11 cellular contexts compared by ENCODE assay signal in the genomic region with DNA sequence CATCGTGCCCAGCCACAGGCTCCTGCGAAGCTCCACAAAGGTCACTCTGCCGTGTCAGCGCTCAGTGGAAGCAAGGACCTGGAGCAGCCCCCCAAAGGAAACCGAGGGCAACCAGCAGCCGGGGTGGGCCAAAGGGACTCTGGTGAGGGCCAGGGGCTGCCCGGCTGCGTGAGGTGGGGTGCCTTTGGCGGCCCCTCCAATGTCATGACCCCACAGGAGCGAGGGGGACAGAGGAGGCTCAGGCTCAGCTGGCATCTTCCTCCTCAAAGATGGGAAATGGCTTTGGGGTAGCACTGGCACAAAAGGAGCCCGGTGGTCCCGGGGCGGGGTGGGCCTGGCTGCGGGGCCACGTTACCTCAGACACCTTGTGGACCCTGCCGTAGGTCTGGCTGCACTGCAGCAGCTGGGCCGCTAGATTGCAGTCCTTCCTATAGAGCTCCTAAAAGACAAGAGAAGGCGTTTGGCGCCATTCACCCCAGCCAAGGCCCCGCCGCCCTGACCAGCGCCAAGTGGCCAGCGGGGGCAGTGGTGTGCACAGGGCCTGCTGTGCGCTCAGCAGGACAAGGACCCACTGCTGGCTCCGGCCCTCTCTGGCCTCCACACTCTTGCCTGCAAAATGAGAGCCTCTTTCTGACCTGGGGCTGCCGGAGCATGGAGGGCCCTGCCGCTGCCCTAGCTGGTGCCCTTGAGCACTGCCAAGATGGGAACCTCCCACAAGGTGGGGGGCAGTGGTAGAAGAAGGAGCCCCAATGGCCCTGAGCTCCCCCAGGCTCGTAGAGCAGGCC. TPM values are rescaled to one million over a fixed set of nuclear protein-coding genes. Genes with fewer than 3 reads are reported as not detected.
DNase-seq lines count a peak whose midpoint lies in the region; ATAC-seq, FAIRE-seq and TF ChIP-seq lines count a peak whose summit lies in the region.
"Had no signal": no experiment of that assay in that cellular context is flagged by ENCODE, and none has a peak within 500 bp of the region (broad histone marks: within the 10 kb centered on the region; RNA-seq: fewer than 3 reads in every experiment).

No MANE protein-coding gene starts in this region.

- H3K27me3 Mint-ChIP-seq in CD8-positive, alpha-beta T cell (ENCODE audit: low read depth) = no peaks in the 10 kb centered on the region

- no peaks in the 10 kb centered on the region for H4K20me1 ChIP-seq in K562 (replicated peaks; ENCODE audit: control insufficient read depth, insufficient read depth, low read length)

- intact Hi-C loops in K562 (cut with micrococcal nuclease) = no loop called here
- intact Hi-C loops in lower lobe of right lung (cut with DNase I) = no loop called here
- intact Hi-C loops in thyroid gland (cut with DNase I) = loop anchor here (10.0 kb wide), 1 partner anchor 856 kb away; a partner anchor contains a TSS
- intact Hi-C loops in CD8-positive, alpha-beta T cell (cut with DNase I, micrococcal nuclease) = loop anchor here (10.0 kb wide), 2 partner anchors 236 to 856 kb away; a partner anchor contains a TSS
- intact Hi-C loops in colonic mucosa (cut with DNase I) = no loop called here

- no peak overlapping the region for H3K27ac Mint-ChIP-seq in CD8-positive, alpha-beta T cell
- H3K27ac Mint-ChIP-seq: activated naive CD4-positive, alpha-beta T cell treated with anti-CD3 and anti-CD28 coated beads for 36 hours had no signal

- H3K9me3 ChIP-seq in K562 (replicated peaks; ENCODE audit: control insufficient read depth, insufficient read depth, low read depth, low read length) (no peaks in the 10 kb centered on the region), lower lobe of right lung (no peaks in the 10 kb centered on the region), thyroid gland (no peaks in the 10 kb centered on the region), colonic mucosa (no peaks in the 10 kb centered on the region)
- no peaks in the 10 kb centered on the region for H3K9me3 ChIP-seq in CD8-positive, alpha-beta T cell (ENCODE audit: low read length)

- TF ChIP-seq POLR2A in K562 (conservative IDR thresholded peaks at IDR 0.05) = no peak
- TF ChIP-seq POLR2A in thyroid gland (IDR thresholded peaks at IDR 0.05) = no peak

- H3K4me3 ChIP-seq in HFF-Myc (replicated peaks; ENCODE audit: low read depth, low read length) (no peak overlapping the region), K562 (no peak overlapping the region), lower lobe of right lung (no peak overlapping the region), thyroid gland (replicated peaks in 1 of 3) (no peak overlapping the region), colonic mucosa (no peak overlapping the region)
- no peak overlapping the region for H3K4me3 ChIP-seq in CD8-positive, alpha-beta T cell (ENCODE audit: low read depth, low read length)

- POLR2A ChIA-PET in K562 (lab: Yijun Ruan, JAX) = interaction anchor here (0.7 kb wide), 1 partner anchor 72 kb away, joined by 3 read pairs; no protein-coding TSS in a partner anchor
- POLR2A ChIA-PET in CD8-positive, alpha-beta T cell (lab: Charles Lee) = no interaction called here

- H2AFZ ChIP-seq in K562 (ENCODE audit: low read depth, low read length) = peak overlapping the region; percentile 9; the same call in 1 of the 2 replicates

- peak in 1 of 2 experiments; percentile 36; a peak in 1 of 4 replicates for TF ChIP-seq RAD21 in K562 (CRISPR knock-in tag; conservative IDR thresholded peaks at IDR 0.05 in 1 of 2, IDR thresholded peaks at IDR 0.05 in 1 of 2)

- H3K9me3 Mint-ChIP-seq in CD8-positive, alpha-beta T cell = no peaks in the 10 kb centered on the region
- H3K9me3 Mint-ChIP-seq: activated naive CD4-positive, alpha-beta T cell treated with anti-CD3 and anti-CD28 coated beads for 36 hours had no signal

- FAIRE-seq in K562 (lab: Jason Lieb, UNC) = no peak

- H3K4me1 ChIP-seq in K562 (replicated peaks in 1 of 2; ENCODE audit: control insufficient read depth in 2 of 2, insufficient read depth in 2 of 2, low read length in 2 of 2) (peaks cover under 1 to 43% of the 10 kb centered on the region in 2 experiments; a peak in 3 of 5 replicates), lower lobe of right lung (no peaks in the 10 kb centered on the region), thyroid gland (no peaks in the 10 kb centered on the region), colonic mucosa (no peaks in the 10 kb centered on the region)
- H3K4me1 ChIP-seq in CD8-positive, alpha-beta T cell (ENCODE audit: insufficient read depth, low read length) = no peaks in the 10 kb centered on the region

- H3K27me3 ChIP-seq in K562 (ENCODE audit: control insufficient read depth in 2 of 2, insufficient read depth in 2 of 2, low read length in 2 of 2) = no peaks in the 10 kb centered on the region
- no peaks in the 10 kb centered on the region for H3K27me3 ChIP-seq in lower lobe of right lung (ENCODE audit: low read depth)
- H3K27me3 ChIP-seq in thyroid gland = no peaks in the 10 kb centered on the region
- no peaks in the 10 kb centered on the region for H3K27me3 ChIP-seq in CD8-positive, alpha-beta T cell (ENCODE audit: insufficient read depth, low read length)
- H3K27me3 ChIP-seq in colonic mucosa = no peaks in the 10 kb centered on the region

- in situ Hi-C loops in K562 (cut with MboI) = no loop called here

- H3K4me1 Mint-ChIP-seq in CD8-positive, alpha-beta T cell (ENCODE audit: low read depth) = no peaks in the 10 kb centered on the region

- no peak overlapping the region for H3K4me2 ChIP-seq in K562 (ENCODE audit: insufficient read depth, low read length)

- DNase-seq in AG09319 (ENCODE audit: extremely low read depth, low read depth) = no peak
- DNase-seq in HFF-Myc (ENCODE audit: extremely low read depth, low read depth) = no peak
- DNase-seq in K562 (ENCODE audit: extremely low read depth in 1 of 4, low spot score in 3 of 4) = peak; percentile 47 to 57 (median 51)
- DNase-seq in lower lobe of right lung = peak; percentile 37
- no peak for DNase-seq in thyroid gland
- no peak for DNase-seq in CD8-positive, alpha-beta T cell
- DNase-seq in colonic mucosa = no peak
- DNase-seq: activated naive CD4-positive, alpha-beta T cell treated with anti-CD3 and anti-CD28 coated beads for 36 hours; EL; NCI-H2107 had no signal

- BruUV-seq in K562 (replicated peaks; lab: Mats Ljungman, UMichigan) = no TSS peak

- TF ChIP-seq CTCF in AG09319 (IDR thresholded peaks at IDR 0.05; ENCODE audit: low read depth, low read length) = peak; percentile 5
- peak; percentile 46 for TF ChIP-seq CTCF in HFF-Myc (IDR thresholded peaks at IDR 0.05; ENCODE audit: low read depth, low read length, missing control alignments)
- TF ChIP-seq CTCF in K562 (IDR thresholded peaks at IDR 0.05 in 2 of 3, conservative IDR thresholded peaks at IDR 0.05 in 1 of 3; ENCODE audit: insufficient read depth in 2 of 3, low read depth in 1 of 3, low read length in 3 of 3) = peak; percentile 57 to 87 (median 57)
- no peak for TF ChIP-seq CTCF in lower lobe of right lung (IDR thresholded peaks at IDR 0.05)
- peak in 1 of 6 experiments; percentile 10 for TF ChIP-seq CTCF in thyroid gland (IDR thresholded peaks at IDR 0.05)
- no peak for TF ChIP-seq CTCF in CD8-positive, alpha-beta T cell (IDR thresholded peaks at IDR 0.05)
- no peak for TF ChIP-seq CTCF in colonic mucosa (IDR thresholded peaks at IDR 0.05)

- no peaks in the 10 kb centered on the region for H3K36me3 ChIP-seq in K562 (ENCODE audit: control insufficient read depth, insufficient read depth, low read length)
- no peaks in the 10 kb centered on the region for H3K36me3 ChIP-seq in lower lobe of right lung
- no peaks in the 10 kb centered on the region for H3K36me3 ChIP-seq in thyroid gland
- H3K36me3 ChIP-seq in CD8-positive, alpha-beta T cell (ENCODE audit: insufficient read depth, low read length) = no peaks in the 10 kb centered on the region
- no peaks in the 10 kb centered on the region for H3K36me3 ChIP-seq in colonic mucosa

- no peaks in the 10 kb centered on the region for H3K79me2 ChIP-seq in K562 (ENCODE audit: control insufficient read depth, insufficient read depth, low read length)

- TF ChIP-seq EP300 in K562 (IDR thresholded peaks at IDR 0.05; ENCODE audit: low read length) = no peak

- no peaks in the 10 kb centered on the region for H3K36me3 Mint-ChIP-seq in CD8-positive, alpha-beta T cell

- no peak overlapping the region for H3K4me3 Mint-ChIP-seq in CD8-positive, alpha-beta T cell
- H3K4me3 Mint-ChIP-seq: activated naive CD4-positive, alpha-beta T cell treated with anti-CD3 and anti-CD28 coated beads for 36 hours had no signal

- H3K27ac ChIP-seq in K562 (ENCODE audit: extremely low read depth, low read depth, low read length) (no peak overlapping the region), lower lobe of right lung (no peak overlapping the region), thyroid gland (no peak overlapping the region), colonic mucosa (no peak overlapping the region)
- H3K27ac ChIP-seq in CD8-positive, alpha-beta T cell (ENCODE audit: low read depth, low read length) = no peak overlapping the region

- no peaks in the 10 kb centered on the region for H3K9me1 ChIP-seq in K562 (ENCODE audit: control insufficient read depth, insufficient read depth, low read length)

- H3K9ac ChIP-seq in K562 (ENCODE audit: insufficient read depth in 1 of 2, low read depth in 2 of 2, low read length in 2 of 2) (peak overlapping the region in 1 of 2 experiments; percentile 14; a peak in 1 of 4 replicates), colonic mucosa (ENCODE audit: low read depth in 2 of 2, low read length in 2 of 2) (no peak overlapping the region)

- 36% methylated on average over 8 of the region's 28 CpGs for WGBS in K562 (ENCODE audit: insufficient coverage, low coverage, missing lambda C conversion rate)
- WGBS in thyroid gland, 2 donors = 75 to 85% methylated on average over 7 to 21 of the region's 28 CpGs

- ATAC-seq in K562 (peak; percentile 95), lower lobe of right lung (no peak), GM21717 (IDR thresholded peaks at IDR 0.05; ENCODE audit: unreplicated experiment) (no peak)
- ATAC-seq in CD8-positive, alpha-beta T cell = no peak

- CTCF ChIA-PET in K562 (lab: Yijun Ruan, JAX; ENCODE audit: low intra/inter-chr PET ratio) = no interaction called here
- CTCF ChIA-PET in CD8-positive, alpha-beta T cell (lab: Charles Lee) = interaction anchor here (1.7 kb wide), 1 partner anchor 106 kb away, joined by 5 read pairs; no protein-coding TSS in a partner anchor

RNA-seq across cellular contexts. Expression of a gene that starts 46.9 kb away (rescaled TPM):
- total RNA-seq in K562 (2011; cell fraction: chromatin; rRNA removed; ENCODE audit: low replicate concordance) = 1.2 and 3.3 TPM in 2 replicates
- total RNA-seq in K562 (2011; cell fraction: nucleolus; rRNA removed) = 0.53 and 2.2 TPM in 2 replicates
- 0.31 and 0.95 TPM in 2 replicates for total RNA-seq in K562 (2011; cell fraction: nucleoplasm; rRNA removed)
- total RNA-seq in K562 (2014; rRNA removed) (0.20 and 0.68 TPM in 2 replicates), K562 (2014; rRNA removed; fragmentation: Illumina TruSeq; extraction: Trizol) (0.10 TPM in 1 of 2 replicates, not detected in the other), K562 (2015; rRNA removed; fragmentation: Illumina TruSeq; extraction: Trizol) (0.11 and 0.40 TPM in 2 replicates), K562 (2021) (0.55 and 1.1 TPM in 2 replicates), lower lobe of right lung (1.3 TPM), thyroid gland (1 to 10 TPM in 1 of 4 donors, under 1 TPM in 2, not detected in 1; 0.22 to 1.3 (median 0.50) TPM), colonic mucosa (under 1 TPM; 0.74 to 0.99 TPM)
- polyA plus RNA-seq in K562 (2011; rRNA removed) (0.54 and 1.4 TPM in 2 replicates), K562 (2014; fragmentation: Illumina TruSeq; extraction: Trizol) (0.07 and 0.50 TPM in 2 replicates), K562 (2014; fragmentation: Nextera tagmentation; extraction: Ambion mirVana) (not detected), K562 (2014; rRNA removed) (0.62 and 1.7 TPM in 2 replicates)
- polyA plus RNA-seq in K562 (2011; cell fraction: cytosol; rRNA removed) = 1.5 TPM in 2 replicates
- 5.2 and 5.3 TPM in 2 replicates for polyA plus RNA-seq in K562 (2011; cell fraction: nucleus; rRNA removed)
- 0.25 and 0.51 TPM in 2 replicates for polyA plus RNA-seq in K562 (2012)
- polyA minus RNA-seq in K562 (2011; rRNA and poly(A)+ RNA removed) = 0.45 and 1.1 TPM in 2 replicates
- 0.86 and 2.7 TPM in 2 replicates for polyA minus RNA-seq in K562 (2011; cell fraction: cytosol; rRNA and poly(A)+ RNA removed)
- 0.81 and 1.3 TPM in 2 replicates for polyA minus RNA-seq in K562 (2011; cell fraction: nucleus; rRNA and poly(A)+ RNA removed)
- total RNA-seq in CD8-positive, alpha-beta T cell = 1 to 10 TPM in 1 of 2 experiments, under 1 TPM in 1; 0.61 to 1.9 TPM

Comparison
In these comparisons a context has a peak if more than half of its experiments do, and no peak if none do; other contexts are left out.
1. DNase-seq: peak in K562 (4 of 4) and lower lobe of right lung (single experiment); none in AG09319 (single experiment), HFF-Myc (single experiment), thyroid gland (0 of 2), CD8-positive, alpha-beta T cell (0 of 7) and colonic mucosa (single experiment).
2. CTCF ChIP-seq: peak in AG09319 (single experiment), HFF-Myc (single experiment) and K562 (3 of 3); none in lower lobe of right lung (single experiment), CD8-positive, alpha-beta T cell (single experiment) and colonic mucosa (single experiment).
3. intact Hi-C loops: an anchor here in thyroid gland (10.0 kb wide) and CD8-positive, alpha-beta T cell (10.0 kb wide); none called in K562, lower lobe of right lung and colonic mucosa.